ENCODE assay signal across 8 cellular contexts in the genomic region with DNA sequence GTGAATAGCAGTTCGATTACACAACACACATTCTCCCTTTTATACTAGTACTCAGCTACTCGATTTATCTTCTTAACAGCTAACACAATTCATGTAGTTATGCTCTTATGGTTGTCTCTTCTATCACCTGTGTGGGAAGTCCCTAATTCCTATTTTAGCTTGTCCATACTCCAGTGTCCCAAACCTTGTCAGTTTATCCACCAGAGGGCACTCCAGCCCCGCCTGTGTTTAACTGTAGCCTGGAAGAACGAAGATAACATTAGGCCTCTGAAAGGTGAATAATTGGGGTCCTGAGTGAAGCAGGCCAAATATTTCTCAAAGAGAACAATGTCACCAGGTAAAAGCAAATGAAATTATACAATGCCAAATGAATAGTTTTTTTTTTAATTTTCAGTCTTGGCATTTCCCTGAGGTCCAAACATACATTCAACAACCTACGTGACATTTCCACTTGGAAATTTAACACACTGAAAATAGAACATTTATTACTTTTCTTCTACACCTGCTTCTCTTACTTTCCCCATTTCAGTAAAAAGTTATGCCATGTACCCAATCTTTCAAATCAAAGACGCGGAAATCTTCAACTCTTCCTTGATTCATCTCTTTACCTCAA.
DNase-seq lines count a peak whose midpoint lies in the region; ATAC-seq lines count a peak whose summit lies in the region.

No MANE protein-coding gene starts in this region.

- H3K27ac Mint-ChIP-seq in stimulated activated naive B cell treated with anti-CD40 and anti-IgM and Interleukin-4, amounts not matched to agents 10 μg/mL and 1 μg/mL and 100 μg/mL, for 72 hours, result no peak overlapping the region

- no peaks in the 10 kb centered on the region for H3K27me3 Mint-ChIP-seq in stimulated activated naive B cell treated with anti-CD40 and anti-IgM and Interleukin-4, amounts not matched to agents 10 μg/mL and 1 μg/mL and 100 μg/mL, for 72 hours

- peaks cover 0 to 1% of the 10 kb centered on the region in 2 donors for H3K9me3 Mint-ChIP-seq in stimulated activated naive B cell treated with anti-CD40 and anti-IgM and Interleukin-4, amounts not matched to agents 10 μg/mL and 1 μg/mL and 100 μg/mL, for 72 hours

- DNase-seq in COLO668 (lab: John Stamatoyannopoulos, UW; ENCODE audit: unreplicated experiment) (peak; percentile 29), NCI-H460 (ENCODE audit: extremely low read depth, low read depth) (peak; percentile 61), amygdala (lab: John Stamatoyannopoulos, UW) (peak in 40 of 56 donors; percentile 0 to 68 (median 14)), iPS DF 19.7 (ENCODE audit: low read depth, low spot score) (peak; percentile 15), NCI-H2227 treated with DMSO at 0.1 percent for 48 hours (lab: John Stamatoyannopoulos, UW) (no peak)
- peak; percentile 4 for DNase-seq in stimulated activated naive B cell treated with anti-CD40 and anti-IgM and Interleukin-4, amounts not matched to agents 10 μg/mL and 1 μg/mL and 100 μg/mL, for 72 hours

- H3K36me3 Mint-ChIP-seq in stimulated activated naive B cell treated with anti-CD40 and anti-IgM and Interleukin-4, amounts not matched to agents 10 μg/mL and 1 μg/mL and 100 μg/mL, for 72 hours, result no peaks in the 10 kb centered on the region

- H3K4me1 Mint-ChIP-seq in stimulated activated naive B cell treated with anti-CD40 and anti-IgM and Interleukin-4, amounts not matched to agents 10 μg/mL and 1 μg/mL and 100 μg/mL, for 72 hours, result peaks cover 0 to 2% of the 10 kb centered on the region in 2 donors

- ATAC-seq in GM18519 (IDR thresholded peaks at IDR 0.05; ENCODE audit: low FRiP score, unreplicated experiment) (peak; percentile 93), HG02981 (IDR thresholded peaks at IDR 0.05; ENCODE audit: unreplicated experiment) (peak; percentile 88)
- peak; percentile 70 to 82 for ATAC-seq in stimulated activated naive B cell treated with anti-CD40 and anti-IgM and Interleukin-4, amounts not matched to agents 10 μg/mL and 1 μg/mL and 100 μg/mL, for 72 hours (replicated peaks)

- H3K4me3 Mint-ChIP-seq in stimulated activated naive B cell treated with anti-CD40 and anti-IgM and Interleukin-4, amounts not matched to agents 10 μg/mL and 1 μg/mL and 100 μg/mL, for 72 hours, result no peak overlapping the region
